In genomic region chr1:178196631-178197030, GRCh38 we compare ENCODE assay signal across 22 cellular contexts.
DNase-seq lines count a peak whose midpoint lies in the region; ATAC-seq and TF ChIP-seq lines count a peak whose summit lies in the region.
"Had no signal": no experiment of that assay in that cellular context is flagged by ENCODE, and none has a peak within 500 bp of the region (broad histone marks: within the 10 kb centered on the region; RNA-seq: fewer than 3 reads in every experiment).

No MANE protein-coding gene starts in this region.

- H3K9me3 Mint-ChIP-seq in stimulated activated naive CD8-positive, alpha-beta T cell treated with anti-CD3 and anti-CD28 coated beads, Interleukin-15, amount 100 ng/mL, for 72 hours = peaks cover 10 to 21% of the 10 kb centered on the region in 2 donors

- H3K27me3 ChIP-seq in PC-3 (ENCODE audit: low read length) = no peaks in the 10 kb centered on the region
- H3K27me3 ChIP-seq: Peyer's patch had no signal

- H3K4me1 ChIP-seq in PC-3 (ENCODE audit: insufficient read depth, low read length) = peaks cover 8% of the 10 kb centered on the region; the same call in 1 of the 2 replicates
- H3K4me1 ChIP-seq: Peyer's patch had no signal

- H3K4me3 Mint-ChIP-seq in stimulated activated naive CD8-positive, alpha-beta T cell treated with anti-CD3 and anti-CD28 coated beads, Interleukin-15, amount 100 ng/mL, for 72 hours = no peak overlapping the region
- H3K4me3 Mint-ChIP-seq: CD4-positive, alpha-beta T cell had no signal

- H3F3A ChIP-seq in PC-3 (ENCODE audit: low read length, unreplicated experiment) = no peaks in the 10 kb centered on the region

- no peaks in the 10 kb centered on the region for H3K9me3 ChIP-seq in PC-3 (ENCODE audit: low read length)

- H3K4me1 Mint-ChIP-seq in stimulated activated naive CD8-positive, alpha-beta T cell treated with anti-CD3 and anti-CD28 coated beads, Interleukin-15, amount 100 ng/mL, for 72 hours = no peaks in the 10 kb centered on the region

- POLR2A ChIA-PET in PC-3 (lab: Charles Lee; ENCODE audit: unreplicated experiment) = no interaction called here

- intact Hi-C loops in PC-3 (cut with micrococcal nuclease) = no loop called here

- no peak overlapping the region for H3K27ac Mint-ChIP-seq in stimulated activated naive CD8-positive, alpha-beta T cell treated with anti-CD3 and anti-CD28 coated beads, Interleukin-15, amount 100 ng/mL, for 72 hours
- H3K27ac Mint-ChIP-seq: CD4-positive, alpha-beta T cell had no signal

- H3K27me3 Mint-ChIP-seq in stimulated activated naive CD8-positive, alpha-beta T cell treated with anti-CD3 and anti-CD28 coated beads, Interleukin-15, amount 100 ng/mL, for 72 hours = no peaks in the 10 kb centered on the region
- H3K27me3 Mint-ChIP-seq: CD4-positive, alpha-beta T cell had no signal

- CTCF ChIA-PET in PC-3 (lab: Charles Lee) = no interaction called here

- H3K9ac ChIP-seq in PC-3 (ENCODE audit: low read length) = no peak overlapping the region

- H3K27ac ChIP-seq in PC-3 (ENCODE audit: low read length) = no peak overlapping the region
- H3K27ac ChIP-seq: Peyer's patch had no signal

- ATAC-seq in PC-3 (no peak), HG02678 (IDR thresholded peaks at IDR 0.05; ENCODE audit: unreplicated experiment) (no peak)
- ATAC-seq in stimulated activated naive CD8-positive, alpha-beta T cell treated with anti-CD3 and anti-CD28 coated beads, Interleukin-15, amount 100 ng/mL, for 72 hours = no peak
- ATAC-seq: HepG2, Right ventricle myocardium inferior had no signal

- peak; percentile 52 for DNase-seq in ELR (ENCODE audit: low read depth)
- peak; percentile 29 for DNase-seq in PC-3
- DNase-seq in choroid plexus epithelial cell (ENCODE audit: low read depth) = peak; percentile 14
- DNase-seq in kidney tubule cell (ENCODE audit: low spot score) = peak; percentile 42
- no peak for DNase-seq in HUDEP-2 (lab: John Stamatoyannopoulos, UW; ENCODE audit: unreplicated experiment in 76 of 76)
- DNase-seq in stimulated activated naive CD8-positive, alpha-beta T cell treated with anti-CD3 and anti-CD28 coated beads, Interleukin-15, amount 100 ng/mL, for 72 hours = no peak
- DNase-seq: CD4-positive, alpha-beta T cell; COR-L47; DMS 273 treated with DMSO at 0.1 percent for 48 hours; DMS79 treated with DMSO at 0.1 percent for 48 hours; GOT3; KBM-7; NCI-H1105; NCI-H146; NCI-H2029; NCI-H2227 treated with DMSO at 0.1 percent for 48 hours; NCI-H510A treated with DMSO at 0.1 percent for 48 hours; NCI-H774; Peyer's patch had no signal

- H3K4me3 ChIP-seq in PC-3 (ENCODE audit: low read length) (no peak overlapping the region), choroid plexus epithelial cell (ENCODE audit: low read depth, low read length) (no peak overlapping the region)
- H3K4me3 ChIP-seq: Peyer's patch had no signal

- no peak for TF ChIP-seq CTCF in PC-3 (conservative IDR thresholded peaks at IDR 0.05; ENCODE audit: low read depth, low read length)
- TF ChIP-seq CTCF in choroid plexus epithelial cell (conservative IDR thresholded peaks at IDR 0.05; ENCODE audit: low read depth, low read length) = no peak

- no peaks in the 10 kb centered on the region for H3K79me2 ChIP-seq in PC-3 (ENCODE audit: low read length)

- no TSS peak for BruUV-seq in PC-3 (replicated peaks; lab: Mats Ljungman, UMichigan)

- no peak overlapping the region for H2AFZ ChIP-seq in PC-3 (ENCODE audit: low read length)

- H3K4me2 ChIP-seq in PC-3 (ENCODE audit: low read length) = no peak overlapping the region

- no peaks in the 10 kb centered on the region for H4K20me1 ChIP-seq in PC-3 (ENCODE audit: low read length)

- H3K9me2 ChIP-seq in PC-3 (replicated peaks; ENCODE audit: low read length) = no peaks in the 10 kb centered on the region

- H3K36me3 ChIP-seq in PC-3 (ENCODE audit: low read depth, low read length) = no peaks in the 10 kb centered on the region
- H3K36me3 ChIP-seq: Peyer's patch had no signal

Comparison
In these comparisons a context has a peak if more than half of its experiments do, and no peak if none do; other contexts are left out.
1. DNase-seq: peak in ELR (single experiment), PC-3 (single experiment), choroid plexus epithelial cell (single experiment) and kidney tubule cell (single experiment); none in HUDEP-2 (0 of 76) and stimulated activated naive CD8-positive, alpha-beta T cell treated with anti-CD3 and anti-CD28 coated beads, Interleukin-15, amount 100 ng/mL, for 72 hours (0 of 2).